In the genomic region with DNA sequence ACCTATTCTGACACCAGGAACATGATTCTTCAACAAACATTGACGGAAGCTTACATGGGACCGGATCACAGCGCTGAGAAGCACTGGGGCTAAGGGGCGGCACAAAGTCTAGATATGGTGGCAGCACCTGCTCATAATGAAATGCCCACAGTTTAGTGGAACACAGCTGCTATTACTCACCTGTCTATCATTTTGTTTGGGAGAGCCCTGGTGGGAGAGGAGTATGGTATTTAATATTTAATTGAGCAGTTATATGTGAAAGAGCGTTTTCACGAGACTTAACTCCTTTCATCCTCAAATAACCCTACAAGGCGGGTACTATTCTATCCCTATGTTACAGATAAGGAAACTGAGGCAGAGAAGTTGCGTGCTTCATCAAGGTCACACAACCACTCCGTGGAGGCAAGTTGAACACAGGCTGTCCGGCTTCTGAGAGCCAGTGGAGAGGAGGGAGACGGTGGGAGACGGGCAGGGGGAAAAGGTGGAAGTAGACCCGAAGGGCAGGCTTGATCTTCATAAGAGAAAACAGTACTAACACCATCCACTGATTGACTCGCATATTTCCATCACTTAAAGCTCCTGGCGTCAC, we compare ENCODE assay signal across 8 cellular contexts.
DNase-seq lines count a peak whose midpoint lies in the region; ATAC-seq and TF ChIP-seq lines count a peak whose summit lies in the region.

No MANE protein-coding gene starts in this region.

- peak overlapping the region; percentile 81 for H3K9ac ChIP-seq in mucosa of stomach (ENCODE audit: low read length)

- peak; percentile 17 for ATAC-seq in GM21786 (IDR thresholded peaks at IDR 0.05; ENCODE audit: unreplicated experiment)

- TF ChIP-seq CTCF in GM12875 (IDR thresholded peaks at IDR 0.05; ENCODE audit: borderline replicate concordance, insufficient read depth, low read depth, low read length), result no peak
- TF ChIP-seq CTCF in LNCaP clone FGC (IDR thresholded peaks at IDR 0.05; ENCODE audit: control insufficient read depth, extremely low read depth, insufficient read depth), result no peak
- TF ChIP-seq CTCF in choroid plexus epithelial cell (conservative IDR thresholded peaks at IDR 0.05; ENCODE audit: low read depth, low read length), result no peak

- DNase-seq in LNCaP clone FGC (ENCODE audit: low read depth) (no peak), choroid plexus epithelial cell (ENCODE audit: low read depth) (no peak), kidney glomerular epithelial cell (lab: John Stamatoyannopoulos, UW) (no peak), T1000 (lab: John Stamatoyannopoulos, UW) (no peak), NCI-H82 (lab: John Stamatoyannopoulos, UW) (no peak)

- H3K9me3 ChIP-seq in mucosa of stomach (ENCODE audit: control insufficient read depth, low read length), result no peaks in the 10 kb centered on the region

- H3K27me3 ChIP-seq in mucosa of stomach (ENCODE audit: control insufficient read depth, insufficient read depth, low read length), result no peaks in the 10 kb centered on the region

- H3K4me3 ChIP-seq in GM12875 (ENCODE audit: low read depth, low read length) (peak overlapping the region; percentile 76), LNCaP clone FGC (ENCODE audit: low read depth, low read length) (peak overlapping the region; percentile 100), choroid plexus epithelial cell (ENCODE audit: low read depth, low read length) (peak overlapping the region; percentile 94), mucosa of stomach (ENCODE audit: low read length) (peak overlapping the region; percentile 89)

- no peaks in the 10 kb centered on the region for H3K36me3 ChIP-seq in mucosa of stomach (ENCODE audit: control insufficient read depth, insufficient read depth, low read length)

- peaks cover 9% of the 10 kb centered on the region for H3K4me1 ChIP-seq in mucosa of stomach (ENCODE audit: control insufficient read depth, insufficient read depth, low read length)
